In the genomic region with DNA sequence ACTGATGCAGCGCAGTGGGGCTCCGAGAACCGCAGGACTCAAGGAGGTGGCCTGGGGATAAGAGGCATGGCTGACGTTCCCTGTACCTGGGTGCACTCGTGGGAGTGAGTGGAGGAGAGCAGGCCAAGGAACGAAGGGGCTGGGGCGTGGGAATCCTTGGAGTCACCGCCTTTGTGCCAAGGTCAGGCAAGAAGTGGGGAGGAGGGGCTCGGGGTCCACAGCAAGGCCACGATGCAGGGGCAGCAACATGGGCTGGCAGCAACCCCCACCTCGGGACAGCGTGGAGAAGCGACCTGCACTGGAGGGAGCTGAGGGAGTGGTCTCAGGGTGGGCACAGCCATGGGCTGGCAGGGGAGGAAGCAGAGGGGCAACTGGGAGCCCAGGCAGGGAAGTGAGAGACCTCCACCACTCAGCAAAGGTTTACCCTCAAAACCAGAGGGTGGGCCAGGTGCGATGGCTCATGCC, we compare ENCODE assay signal across 2 cellular contexts.
TF ChIP-seq lines count a peak whose summit lies in the region.

No MANE protein-coding gene starts in this region.

TF ChIP-seq in A549, 52 proteins besides CTCF, POLR2A, EP300 and RAD21:
- no peak for TF ChIP-seq SREBF2 (IDR thresholded peaks at IDR 0.05)
- TF ChIP-seq RFX5 (IDR thresholded peaks at IDR 0.05): no peak
- TF ChIP-seq HDAC2 (IDR thresholded peaks at IDR 0.05): no peak
- no peak for TF ChIP-seq PHF8 (IDR thresholded peaks at IDR 0.05; ENCODE audit: borderline replicate concordance, low read depth)
- no peak for TF ChIP-seq ZSCAN20 (CRISPR knock-in tag; IDR thresholded peaks at IDR 0.05)
- TF ChIP-seq FOXS1 (CRISPR knock-in tag; IDR thresholded peaks at IDR 0.05): no peak
- TF ChIP-seq MYC (IDR thresholded peaks at IDR 0.05; ENCODE audit: borderline replicate concordance, low read length): no peak
- TF ChIP-seq NPAS2 (CRISPR knock-in tag; IDR thresholded peaks at IDR 0.05; ENCODE audit: borderline replicate concordance): no peak

TF ChIP-seq in IMR-90, 13 proteins besides CTCF, POLR2A, EP300 and RAD21:
- TF ChIP-seq MAFK (IDR thresholded peaks at IDR 0.05; ENCODE audit: low read depth, low read length): no peak
- TF ChIP-seq MAZ (IDR thresholded peaks at IDR 0.05; ENCODE audit: borderline replicate concordance, low read depth, low read length): no peak
- no peak for TF ChIP-seq NFE2L2 (IDR thresholded peaks at IDR 0.05; ENCODE audit: low read depth, low read length)
- TF ChIP-seq MXI1 (IDR thresholded peaks at IDR 0.05; ENCODE audit: borderline replicate concordance, low read depth, low read length): no peak
- TF ChIP-seq CEBPB (IDR thresholded peaks at IDR 0.05; ENCODE audit: low read depth, low read length): no peak
- no peak for TF ChIP-seq RCOR1 (IDR thresholded peaks at IDR 0.05; ENCODE audit: insufficient replicate concordance, low read length)
- TF ChIP-seq, protein P1, sequence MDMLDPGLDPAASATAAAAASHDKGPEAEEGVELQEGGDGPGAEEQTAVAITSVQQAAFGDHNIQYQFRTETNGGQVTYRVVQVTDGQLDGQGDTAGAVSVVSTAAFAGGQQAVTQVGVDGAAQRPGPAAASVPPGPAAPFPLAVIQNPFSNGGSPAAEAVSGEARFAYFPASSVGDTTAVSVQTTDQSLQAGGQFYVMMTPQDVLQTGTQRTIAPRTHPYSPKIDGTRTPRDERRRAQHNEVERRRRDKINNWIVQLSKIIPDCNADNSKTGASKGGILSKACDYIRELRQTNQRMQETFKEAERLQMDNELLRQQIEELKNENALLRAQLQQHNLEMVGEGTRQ (IDR thresholded peaks at IDR 0.05; ENCODE audit: low read depth, low read length): no peak
- TF ChIP-seq RFX5 (IDR thresholded peaks at IDR 0.05; ENCODE audit: low read depth, low read length): no peak
- no peak for TF ChIP-seq ELK1 (IDR thresholded peaks at IDR 0.05; ENCODE audit: borderline replicate concordance, low read depth, low read length)
- TF ChIP-seq BHLHE40 (IDR thresholded peaks at IDR 0.05; ENCODE audit: low read depth, low read length): no peak
- TF ChIP-seq SMC3 (IDR thresholded peaks at IDR 0.05; ENCODE audit: low read depth, low read length): no peak
